ENCODE assay signal across 8 cellular contexts in the genomic region with DNA sequence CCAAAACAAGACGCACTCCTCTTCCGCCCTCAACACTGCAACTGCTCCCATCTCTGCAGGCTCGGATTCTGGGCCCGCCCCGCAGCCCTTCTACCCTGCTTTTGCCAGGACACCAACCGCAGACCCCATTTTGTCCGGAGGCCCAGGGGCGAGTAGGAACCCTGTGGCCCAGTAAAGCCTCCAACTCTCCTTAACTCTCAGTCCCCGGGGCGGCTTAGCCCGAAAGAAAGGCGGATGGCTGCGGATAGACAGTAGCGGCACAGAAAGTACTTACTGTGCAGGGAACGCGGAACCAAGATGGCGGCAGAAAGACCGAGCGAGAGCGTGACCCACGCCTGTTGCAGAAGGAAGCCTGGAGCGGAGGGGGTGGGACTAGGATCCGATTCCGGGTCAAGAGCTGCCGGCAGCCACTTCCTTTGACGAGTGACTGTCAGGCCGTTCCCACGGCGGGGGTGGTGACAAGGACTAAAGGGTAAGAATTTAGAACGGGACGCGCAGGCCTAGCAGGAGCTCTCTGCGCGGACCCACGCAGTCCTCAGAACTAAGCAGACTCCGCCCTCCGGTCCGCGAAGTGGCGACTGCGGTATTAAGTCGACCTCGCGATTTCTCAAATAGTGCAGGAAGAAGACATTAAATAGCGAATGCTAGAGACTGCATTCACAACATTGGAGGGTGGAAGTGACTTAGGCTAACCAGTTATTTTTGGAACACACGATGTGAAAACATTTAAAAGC. TPM values are rescaled to one million over a fixed set of nuclear protein-coding genes. Genes with fewer than 3 reads are reported as not detected.
DNase-seq lines count a peak whose midpoint lies in the region; ATAC-seq and TF ChIP-seq lines count a peak whose summit lies in the region.

A gene (minus strand): TSS at position 311 of the 734 bp plus-strand sequence. CDS start 778 bp downstream, outside the sequence.

- ATAC-seq in HG03196 (IDR thresholded peaks at IDR 0.05; ENCODE audit: unreplicated experiment) (peak; percentile 94), activated B cell treated with CpG ODN at 0.5 μM for 24 hours (ENCODE audit: low read depth) (peak; percentile 95)

- TF ChIP-seq CTCF in activated B cell treated with CpG ODN at 0.5 μM for 24 hours (IDR thresholded peaks at IDR 0.05) = no peak
- peak in 2 of 11 experiments; percentile 17 to 33 for TF ChIP-seq CTCF in spleen (IDR thresholded peaks at IDR 0.05 in 8 of 11, conservative IDR thresholded peaks at IDR 0.05 in 3 of 11)

- CTCF ChIA-PET in activated B cell treated with CpG ODN at 0.5 μM for 24 hours (lab: Charles Lee) = interaction anchor here (0.9 to 1.4 kb wide), 5 partner anchors 9 to 386 kb away, joined by 3 to 5 read pairs (median 4); no protein-coding TSS in a partner anchor

- peak within 1 kb of the TSS; percentile 98 for H3K27ac Mint-ChIP-seq in activated B cell treated with CpG ODN at 0.5 μM for 24 hours
- H3K27ac Mint-ChIP-seq in immature natural killer cell = peak within 1 kb of the TSS; percentile 90 to 97 (median 96)

- no peaks in the 10 kb centered on the region for H3K9me3 ChIP-seq in spleen

- H3K4me3 ChIP-seq in spleen = peak within 1 kb of the TSS; percentile 64 to 98 (median 76)

- H3K27me3 ChIP-seq in spleen (replicated peaks in 1 of 7) = no peaks in the 10 kb centered on the region

- intact Hi-C loops in activated B cell treated with CpG ODN at 0.5 μM for 24 hours (cut with micrococcal nuclease) (loop anchor here (1.0 to 5.0 kb wide), 8 partner anchors 27 to 608 kb away; a partner anchor contains a TSS), spleen (cut with DNase I; ENCODE audit: low total_unique reads) (no loop called here)

- in situ Hi-C loops in GM18951 (cut with MboI; ENCODE audit: low sequenced_read_pairs, unreplicated experiment) = no loop called here

- peaks cover 0 to 48% (median 11%) of the 10 kb centered on the region in 6 donors for H3K36me3 ChIP-seq in spleen

- H3K4me1 Mint-ChIP-seq in activated B cell treated with CpG ODN at 0.5 μM for 24 hours = peaks cover 52% of the 10 kb centered on the region
- H3K4me1 Mint-ChIP-seq in immature natural killer cell = peaks cover 61 to 62% of the 10 kb centered on the region in 2 donors

- POLR2A ChIA-PET in activated B cell treated with CpG ODN at 0.5 μM for 24 hours (lab: Charles Lee) = interaction anchor here (0.5 to 3.5 kb wide), 45 partner anchors 8 to 1020 kb away, joined by 3 to 159 read pairs (median 4); a partner anchor contains a TSS

- H3K27me3 Mint-ChIP-seq in activated B cell treated with CpG ODN at 0.5 μM for 24 hours (no peaks in the 10 kb centered on the region), immature natural killer cell (ENCODE audit: low read depth in 3 of 3) (peaks cover 2 to 5% (median 4%) of the 10 kb centered on the region in 3 donors)

- TF ChIP-seq POLR2A in GM18951 (IDR thresholded peaks at IDR 0.05; ENCODE audit: extremely low read depth, insufficient read depth, insufficient read length) = peak; percentile 92
- TF ChIP-seq POLR2A in spleen (IDR thresholded peaks at IDR 0.05) = peak; percentile 17 to 77 (median 71)

- peak within 1 kb of the TSS; percentile 99 for H3K4me3 Mint-ChIP-seq in activated B cell treated with CpG ODN at 0.5 μM for 24 hours
- peak within 1 kb of the TSS; percentile 96 to 98 (median 97) for H3K4me3 Mint-ChIP-seq in immature natural killer cell

- 0 to 1% (median 0%) methylated on average over 40 to 46 of the region's 46 CpGs for WGBS in spleen, 5 donors

- peaks cover 56% of the 10 kb centered on the region for H3K36me3 Mint-ChIP-seq in activated B cell treated with CpG ODN at 0.5 μM for 24 hours (ENCODE audit: low read depth)
- peaks cover 2 to 8% (median 3%) of the 10 kb centered on the region in 3 donors for H3K36me3 Mint-ChIP-seq in immature natural killer cell

- peaks cover 35 to 57% (median 48%) of the 10 kb centered on the region in 6 donors for H3K4me1 ChIP-seq in spleen

- H3K9me3 Mint-ChIP-seq in activated B cell treated with CpG ODN at 0.5 μM for 24 hours (no peaks in the 10 kb centered on the region), immature natural killer cell (no peaks in the 10 kb centered on the region)

- peak within 1 kb of the TSS; percentile 85 for H3K27ac ChIP-seq in caudate nucleus (ENCODE audit: low read depth, low read length)
- H3K27ac ChIP-seq in spleen = peak within 1 kb of the TSS; percentile 93 to 98 (median 95)

- peak; percentile 99 for DNase-seq in AG08395 (ENCODE audit: low spot score)
- DNase-seq in NCI-H345 (lab: John Stamatoyannopoulos, UW) = peak; percentile 97
- DNase-seq in activated B cell treated with CpG ODN at 0.5 μM for 24 hours = peak; percentile 90
- peak; percentile 69 to 100 (median 98) for DNase-seq in caudate nucleus (lab: John Stamatoyannopoulos, UW)
- DNase-seq in immature natural killer cell = peak; percentile 96 to 97 (median 97)
- peak; percentile 100 for DNase-seq in spleen

RNA-seq across cellular contexts. Expression of the gene that starts here (rescaled TPM):
- total RNA-seq in activated B cell treated with CpG ODN at 0.5 μM for 24 hours = 1,104 and 1,342 TPM in 2 replicates
- polyA plus RNA-seq in immature natural killer cell = 100 to 1,000 TPM; 662 to 819 (median 747) TPM
- total RNA-seq in spleen = 100 to 1,000 TPM; 535 to 885 (median 701) TPM
- 1,000 to 10,000 TPM; 1,928 to 3,231 (median 2,748) TPM for polyA plus RNA-seq in spleen

Comparison
In these comparisons a context has a peak if more than half of its experiments do, and no peak if none do; other contexts are left out.
1. Peak in every context shown above with its lines: DNase-seq, ATAC-seq, H3K4me3 ChIP-seq and H3K27ac ChIP-seq.